1 cellular context compared by ENCODE assay signal in the genomic region with DNA sequence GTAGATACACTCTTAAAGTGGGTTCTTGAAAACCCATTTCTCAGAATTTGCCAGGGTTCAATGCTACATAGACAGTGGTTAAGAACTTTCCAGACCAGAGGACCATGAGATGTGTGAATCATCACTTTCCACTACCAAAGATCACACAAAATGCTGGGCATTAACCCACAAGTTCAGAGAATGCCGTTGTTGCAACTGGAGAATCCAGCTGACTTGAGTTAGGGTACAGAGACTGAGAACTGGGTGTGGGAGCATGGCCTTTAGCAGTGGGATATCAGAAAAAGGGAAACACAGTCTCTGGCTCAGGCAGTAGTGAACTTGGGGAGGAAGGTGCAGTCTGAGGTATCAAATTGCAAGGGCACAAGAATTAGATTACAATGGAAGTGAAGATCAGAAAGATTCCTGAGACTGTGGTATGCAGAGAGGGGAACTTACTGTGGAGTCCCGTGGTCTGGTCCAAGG.
TF ChIP-seq lines count a peak whose summit lies in the region.

No MANE protein-coding gene starts in this region.

TF ChIP-seq in H1, 55 proteins besides CTCF, POLR2A, EP300 and RAD21:
- TF ChIP-seq, protein P1, sequence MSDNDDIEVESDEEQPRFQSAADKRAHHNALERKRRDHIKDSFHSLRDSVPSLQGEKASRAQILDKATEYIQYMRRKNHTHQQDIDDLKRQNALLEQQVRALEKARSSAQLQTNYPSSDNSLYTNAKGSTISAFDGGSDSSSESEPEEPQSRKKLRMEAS (IDR thresholded peaks at IDR 0.05), result no peak
- TF ChIP-seq TEAD4 (IDR thresholded peaks at IDR 0.05; ENCODE audit: low read depth, low read length) (peak; percentile 55; the same call in 1 of the 2 replicates), TAF1 (IDR thresholded peaks at IDR 0.05; ENCODE audit: low read depth, low read length) (no peak)
TF ChIP-seq in H1: peak in this region for 1.
